Comparison of ENCODE assay signal across 8 cellular contexts in genomic region chr1:58816072-58816746, GRCh38. TPM values are rescaled to one million over a fixed set of nuclear protein-coding genes. Genes with fewer than 3 reads are reported as not detected.
DNase-seq lines count a peak whose midpoint lies in the region; ATAC-seq and TF ChIP-seq lines count a peak whose summit lies in the region.

No MANE protein-coding gene starts in this region.

- 0 out of 3 replicates have a peak, but pooled peaks have one; percentile 27 for TF ChIP-seq CTCF in GM12872 (IDR thresholded peaks at IDR 0.05; ENCODE audit: insufficient read depth, low read depth, low read length)
- no peak for TF ChIP-seq CTCF in SU-DHL-6 (IDR thresholded peaks at IDR 0.05; ENCODE audit: insufficient read depth, low read length, poor library complexity, severe bottlenecking)
- TF ChIP-seq CTCF in tibial nerve (IDR thresholded peaks at IDR 0.05): peak in 2 of 5 experiments; percentile 39 to 46

- peaks cover 16% of the 10 kb centered on the region for H3K79me1 ChIP-seq in trophoblast cell (ENCODE audit: low read length)

- H3K27ac ChIP-seq in SU-DHL-6 (ENCODE audit: low read depth, low read length): peak overlapping the region; percentile 21; the same call in 1 of the 2 replicates
- peak overlapping the region; percentile 67 for H3K27ac ChIP-seq in trophoblast cell (ENCODE audit: low read depth, low read length)
- peak overlapping the region; percentile 44 to 94 (median 92) for H3K27ac ChIP-seq in tibial nerve

- H3K9me3 ChIP-seq in SU-DHL-6 (ENCODE audit: insufficient read depth, low read length) (no peaks in the 10 kb centered on the region), trophoblast cell (ENCODE audit: insufficient read depth, low read depth, low read length) (no peaks in the 10 kb centered on the region), tibial nerve (no peaks in the 10 kb centered on the region)

- TF ChIP-seq EP300 in tibial nerve (IDR thresholded peaks at IDR 0.05): peak in 1 of 2 donors; percentile 85

- no peaks in the 10 kb centered on the region for H3K9me3 Mint-ChIP-seq in activated naive CD8-positive, alpha-beta T cell treated with anti-CD3 and anti-CD28 coated beads, Interleukin-2, amount 50 U/mL, for 24 hours

- peak overlapping the region; percentile 80 for H4K12ac ChIP-seq in trophoblast cell (ENCODE audit: low read depth, low read length)

- no peaks in the 10 kb centered on the region for H3K36me3 ChIP-seq in SU-DHL-6 (ENCODE audit: low read length)
- no peaks in the 10 kb centered on the region for H3K36me3 ChIP-seq in trophoblast cell (ENCODE audit: control insufficient read depth in 1 of 2, insufficient read depth in 2 of 2, low read length in 2 of 2)
- no peaks in the 10 kb centered on the region for H3K36me3 ChIP-seq in tibial nerve

- H4K20me1 ChIP-seq in SU-DHL-6 (ENCODE audit: low read depth, low read length): no peaks in the 10 kb centered on the region

- no CpG with 5 or more reads among the region's 49 CpGs for WGBS in trophoblast cell (ENCODE audit: extremely low coverage, insufficient coverage, insufficient read length)
- WGBS in tibial nerve, 2 donors: 0% methylated on average over 26 to 47 of the region's 49 CpGs

- peak overlapping the region; percentile 73 for H3K27ac Mint-ChIP-seq in activated naive CD8-positive, alpha-beta T cell treated with anti-CD3 and anti-CD28 coated beads, Interleukin-2, amount 50 U/mL, for 24 hours

- H3F3A ChIP-seq in SU-DHL-6 (ENCODE audit: insufficient read depth): no peaks in the 10 kb centered on the region; the same call in 1 of the 2 replicates

- H3K4me1 ChIP-seq in trophoblast cell (ENCODE audit: control insufficient read depth in 1 of 2, insufficient read depth in 2 of 2, low read length in 2 of 2) (peaks cover 16 to 18% of the 10 kb centered on the region in 2 experiments), tibial nerve (peaks cover 0 to 37% (median 14%) of the 10 kb centered on the region in 4 donors)

- peak overlapping the region; percentile 77 for H4K8ac ChIP-seq in trophoblast cell (ENCODE audit: low read depth, low read length)

- H3K27me3 ChIP-seq in SU-DHL-6 (ENCODE audit: low read length): no peaks in the 10 kb centered on the region
- H3K27me3 ChIP-seq in trophoblast cell (ENCODE audit: insufficient read depth, low read length): no peaks in the 10 kb centered on the region
- no peaks in the 10 kb centered on the region for H3K27me3 ChIP-seq in tibial nerve

- H3K4me3 ChIP-seq in SU-DHL-6 (ENCODE audit: insufficient read depth, low read length, poor library complexity, severe bottlenecking) (peak overlapping the region; percentile 74), trophoblast cell (ENCODE audit: low read depth, low read length) (peak overlapping the region; percentile 67), tibial nerve (peak overlapping the region; percentile 43 to 71 (median 50))

- H3K79me2 ChIP-seq in SU-DHL-6 (ENCODE audit: insufficient read depth, low read length): no peaks in the 10 kb centered on the region
- H3K79me2 ChIP-seq in trophoblast cell (ENCODE audit: control insufficient read depth, insufficient read depth, low read length, poor library complexity): peaks cover 8% of the 10 kb centered on the region

- no peak overlapping the region for H2AK5ac ChIP-seq in trophoblast cell (ENCODE audit: low read length)

- H4K91ac ChIP-seq in trophoblast cell (ENCODE audit: low read depth, low read length): peak overlapping the region; percentile 92

- H2BK5ac ChIP-seq in trophoblast cell (ENCODE audit: low read depth, low read length, poor library complexity): peak overlapping the region; percentile 34

- peak; percentile 83 for ATAC-seq in HG02571 (IDR thresholded peaks at IDR 0.05; ENCODE audit: unreplicated experiment)
- peak; percentile 87 for ATAC-seq in activated naive CD8-positive, alpha-beta T cell treated with anti-CD3 and anti-CD28 coated beads, Interleukin-2, amount 50 U/mL, for 24 hours

- H3K4me1 Mint-ChIP-seq in activated naive CD8-positive, alpha-beta T cell treated with anti-CD3 and anti-CD28 coated beads, Interleukin-2, amount 50 U/mL, for 24 hours: peaks cover 48% of the 10 kb centered on the region

- H3K4me3 Mint-ChIP-seq in activated naive CD8-positive, alpha-beta T cell treated with anti-CD3 and anti-CD28 coated beads, Interleukin-2, amount 50 U/mL, for 24 hours: peak overlapping the region; percentile 78

- H2BK120ac ChIP-seq in trophoblast cell (ENCODE audit: insufficient read depth, low read length, poor library complexity): peak overlapping the region; percentile 93

- no peaks in the 10 kb centered on the region for H3K9me2 ChIP-seq in SU-DHL-6 (replicated peaks; ENCODE audit: insufficient read depth, low read length)

- H2AFZ ChIP-seq in SU-DHL-6 (ENCODE audit: low read depth, low read length, severe bottlenecking) (peak overlapping the region; percentile 95), trophoblast cell (ENCODE audit: insufficient read depth, low read length, poor library complexity) (peak overlapping the region; percentile 89)

- TF ChIP-seq POLR2A in tibial nerve (IDR thresholded peaks at IDR 0.05): peak; percentile 56 to 59

- peak overlapping the region; percentile 56 for H2BK12ac ChIP-seq in trophoblast cell (ENCODE audit: low read length)

- H3K27me3 Mint-ChIP-seq in activated naive CD8-positive, alpha-beta T cell treated with anti-CD3 and anti-CD28 coated beads, Interleukin-2, amount 50 U/mL, for 24 hours: no peaks in the 10 kb centered on the region

- intact Hi-C loops in cardiac septum (cut with DNase I): loop anchor here (5.0 to 10.0 kb wide), 3 partner anchors 66 to 479 kb away; partner anchors contain the start of gene FGGY

- H3K4ac ChIP-seq in trophoblast cell (ENCODE audit: low read depth, low read length): peak overlapping the region; percentile 46

- H3K14ac ChIP-seq in trophoblast cell (ENCODE audit: low read length): peak overlapping the region; percentile 77

- H3K4me2 ChIP-seq in SU-DHL-6 (ENCODE audit: low read depth, low read length, poor library complexity, severe bottlenecking): peak overlapping the region; percentile 99
- peak overlapping the region; percentile 79 for H3K4me2 ChIP-seq in trophoblast cell (ENCODE audit: low read length)

- H3K18ac ChIP-seq in trophoblast cell (ENCODE audit: low read length): peak overlapping the region; percentile 49

- H3K9ac ChIP-seq in SU-DHL-6 (ENCODE audit: low read length): peak overlapping the region; percentile 63
- peak overlapping the region; percentile 75 for H3K9ac ChIP-seq in trophoblast cell (ENCODE audit: low read length)

- no peaks in the 10 kb centered on the region for H3K36me3 Mint-ChIP-seq in activated naive CD8-positive, alpha-beta T cell treated with anti-CD3 and anti-CD28 coated beads, Interleukin-2, amount 50 U/mL, for 24 hours (ENCODE audit: low read depth)

- DNase-seq in NAMALWA (ENCODE audit: low spot score) (peak; percentile 84), cardiac septum (ENCODE audit: low spot score) (peak; percentile 97), trophoblast cell (peak; percentile 41 to 55), tibial nerve (ENCODE audit: low spot score in 2 of 2) (peak; percentile 65 to 77)
- DNase-seq in activated naive CD8-positive, alpha-beta T cell treated with anti-CD3 and anti-CD28 coated beads, Interleukin-2, amount 50 U/mL, for 24 hours: peak; percentile 87

- H3K23ac ChIP-seq in trophoblast cell (ENCODE audit: low read length): no peak overlapping the region

RNA-seq across cellular contexts. Expression of gene JUN, which starts 32.4 kb away (rescaled TPM):
- total RNA-seq in cardiac septum: 91.7 TPM
- 48.6 and 50.2 TPM in 2 replicates for polyA plus RNA-seq in trophoblast cell (2013)
- total RNA-seq in tibial nerve: 100 to 1,000 TPM; 169 to 267 (median 192) TPM

Comparison
In these comparisons a context has a peak if more than half of its experiments do, and no peak if none do; other contexts are left out.
1. Peak in every context shown above with its lines: DNase-seq, ATAC-seq, H3K4me3 ChIP-seq and H3K27ac ChIP-seq.
2. H3K27ac ChIP-seq: peak in every context shown above with its lines; median percentile 92 in tibial nerve; 67 in trophoblast cell; 21 in SU-DHL-6.